15 cellular contexts compared by ENCODE assay signal in the genomic region with DNA sequence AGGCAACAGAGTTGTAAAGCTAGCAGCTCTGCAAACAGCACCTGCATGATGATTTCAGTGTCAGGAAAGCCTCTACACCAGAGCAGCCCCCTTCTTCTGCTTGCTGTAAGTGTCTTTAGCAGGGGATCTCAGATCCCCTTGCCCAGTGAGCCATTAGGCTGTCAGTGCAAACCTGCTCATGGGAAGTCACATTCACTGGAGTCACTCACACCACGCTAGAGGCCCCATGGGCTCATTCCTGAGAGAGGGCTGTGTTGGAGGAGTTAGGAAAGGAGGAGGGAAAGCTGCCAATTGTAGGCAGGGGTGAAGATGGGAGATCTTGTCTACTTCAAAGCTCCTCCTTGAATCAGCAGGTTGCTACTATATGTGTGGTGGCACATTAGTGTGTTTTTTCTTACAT.
"Had no signal": no experiment of that assay in that cellular context is flagged by ENCODE, and none has a peak within 500 bp of the region (broad histone marks: within the 10 kb centered on the region; RNA-seq: fewer than 3 reads in every experiment).

No MANE protein-coding gene starts in this region.

- H3K36me3 Mint-ChIP-seq: activated naive CD8-positive, alpha-beta T cell treated with anti-CD3 and anti-CD28 coated beads, Interleukin-2, amount 10 ng/mL, durations not matched to agents 7 days and 5 days; naive thymus-derived CD4-positive, alpha-beta T cell had no signal

- H3K9me3 Mint-ChIP-seq: activated CD4-positive, alpha-beta memory T cell treated with anti-CD3 and anti-CD28 coated beads, Interleukin-2, amount 10 ng/mL, durations not matched to agents 7 days and 5 days; activated naive CD8-positive, alpha-beta T cell treated with anti-CD3 and anti-CD28 coated beads, Interleukin-2, amount 10 ng/mL, durations not matched to agents 7 days and 5 days; activated T-cell treated with anti-CD3 and anti-CD28 coated beads, Interleukin-2, amount 50 U/mL, for 72 hours had no signal

- H3K27me3 ChIP-seq: ascending aorta, esophagus squamous epithelium, right atrium auricular region had no signal

- H3K4me3 ChIP-seq: ascending aorta, esophagus squamous epithelium, lung, right atrium auricular region had no signal

- H3K4me1 Mint-ChIP-seq: activated CD4-positive, alpha-beta memory T cell treated with anti-CD3 and anti-CD28 coated beads, Interleukin-2, amount 10 ng/mL, durations not matched to agents 7 days and 5 days; activated naive CD8-positive, alpha-beta T cell treated with anti-CD3 and anti-CD28 coated beads, Interleukin-2, amount 10 ng/mL, durations not matched to agents 7 days and 5 days; naive thymus-derived CD4-positive, alpha-beta T cell had no signal

- H3K4me3 Mint-ChIP-seq: activated CD4-positive, alpha-beta memory T cell treated with anti-CD3 and anti-CD28 coated beads, Interleukin-2, amount 10 ng/mL, durations not matched to agents 7 days and 5 days; activated naive CD8-positive, alpha-beta T cell treated with anti-CD3 and anti-CD28 coated beads, Interleukin-2, amount 10 ng/mL, durations not matched to agents 7 days and 5 days; activated T-cell treated with anti-CD3 and anti-CD28 coated beads, Interleukin-2, amount 50 U/mL, for 72 hours; naive thymus-derived CD4-positive, alpha-beta T cell had no signal

- H3K9me3 ChIP-seq: ascending aorta, esophagus squamous epithelium, right atrium auricular region had no signal

- H3K4me1 ChIP-seq: ascending aorta, right atrium auricular region had no signal

- H3K27ac ChIP-seq: ascending aorta, esophagus squamous epithelium, right atrium auricular region had no signal

- H3K27ac Mint-ChIP-seq: activated CD4-positive, alpha-beta memory T cell treated with anti-CD3 and anti-CD28 coated beads, Interleukin-2, amount 10 ng/mL, durations not matched to agents 7 days and 5 days; activated naive CD8-positive, alpha-beta T cell treated with anti-CD3 and anti-CD28 coated beads, Interleukin-2, amount 10 ng/mL, durations not matched to agents 7 days and 5 days; activated T-cell treated with anti-CD3 and anti-CD28 coated beads, Interleukin-2, amount 50 U/mL, for 72 hours; naive thymus-derived CD4-positive, alpha-beta T cell had no signal

- DNase-seq: activated CD4-positive, alpha-beta memory T cell treated with anti-CD3 and anti-CD28 coated beads, Interleukin-2, amount 10 ng/mL, durations not matched to agents 7 days and 5 days; activated CD4-positive, CD25-positive, alpha-beta regulatory T cell treated with anti-CD3 and anti-CD28 coated beads, Interleukin-2, amount 50 U/mL, for 72 hours; activated gamma-delta T cell treated with Interleukin-2 at 50 U/mL for 16 hours; activated naive CD8-positive, alpha-beta T cell treated with anti-CD3 and anti-CD28 coated beads, Interleukin-2, amount 10 ng/mL, durations not matched to agents 7 days and 5 days; activated T-cell treated with anti-CD3 and anti-CD28 coated beads, Interleukin-2, amount 50 U/mL, for 72 hours; esophagus squamous epithelium; foreskin fibroblast; head of caudate nucleus; left cardiac atrium; naive thymus-derived CD4-positive, alpha-beta T cell; posterior cingulate gyrus; small intestine had no signal

- H3K36me3 ChIP-seq: ascending aorta, esophagus squamous epithelium, right atrium auricular region had no signal
